14 cellular contexts compared by ENCODE assay signal in genomic region chr7:28687631-28688030, GRCh38.
DNase-seq lines count a peak whose midpoint lies in the region; ATAC-seq and TF ChIP-seq lines count a peak whose summit lies in the region.
"Had no signal": no experiment of that assay in that cellular context is flagged by ENCODE, and none has a peak within 500 bp of the region (broad histone marks: within the 10 kb centered on the region; RNA-seq: fewer than 3 reads in every experiment).

No MANE protein-coding gene starts in this region.

- no peak overlapping the region for H3K27ac ChIP-seq in muscle layer of colon (ENCODE audit: low read depth, low read length)
- peak overlapping the region; percentile 89 to 98 for H3K27ac ChIP-seq in thoracic aorta

- TF ChIP-seq CTCF in thoracic aorta (IDR thresholded peaks at IDR 0.05): no peak

- no peaks in the 10 kb centered on the region for H3K9me3 ChIP-seq in muscle layer of colon (ENCODE audit: low read length)
- H3K9me3 ChIP-seq in thoracic aorta: no peaks in the 10 kb centered on the region
- H3K9me3 ChIP-seq: upper lobe of left lung had no signal

- H3K27me3 ChIP-seq in muscle layer of colon (ENCODE audit: control insufficient read depth in 1 of 2, insufficient read depth in 2 of 2, low read length in 2 of 2) (no peaks in the 10 kb centered on the region), thoracic aorta (replicated peaks; ENCODE audit: insufficient read depth) (no peaks in the 10 kb centered on the region)
- H3K27me3 ChIP-seq: upper lobe of left lung had no signal

- ATAC-seq in thoracic aorta (ENCODE audit: insufficient number of reproducible peaks, low FRiP score, low read depth): no peak
- ATAC-seq: activated T-cell treated with anti-CD3 and anti-CD28 coated beads, Interleukin-2, amount 50 U/mL, for 72 hours; T-cell had no signal

- H3K4me1 ChIP-seq in muscle layer of colon (ENCODE audit: insufficient read depth, low read length): peaks cover 34% of the 10 kb centered on the region
- H3K4me1 ChIP-seq in thoracic aorta (ENCODE audit: control insufficient read depth in 1 of 2, low read depth in 2 of 2): peaks cover 15 to 47% of the 10 kb centered on the region in 2 donors

- DNase-seq in SKM-1 treated with dmso at 0.1 percent for 144 hours (lab: John Stamatoyannopoulos, UW; ENCODE audit: unreplicated experiment): peak; percentile 7
- no peak for DNase-seq in SKM-1 (lab: John Stamatoyannopoulos, UW; ENCODE audit: unreplicated experiment)
- peak; percentile 2 for DNase-seq in cerebellar cortex (ENCODE audit: low spot score)
- DNase-seq in thoracic aorta (ENCODE audit: low spot score): no peak
- DNase-seq in stimulated activated naive CD4-positive, alpha-beta T cell treated with Interleukin-2 at 50 U/mL for 16 hours (lab: John Stamatoyannopoulos, UW): no peak
- no peak for DNase-seq in NCI-H1048 (lab: John Stamatoyannopoulos, UW)
- DNase-seq in NCI-H69 (lab: John Stamatoyannopoulos, UW): no peak
- DNase-seq: activated CD4-positive, alpha-beta T cell treated with anti-CD3 and anti-CD28 coated beads for 48 hours; activated T-cell treated with anti-CD3 and anti-CD28 coated beads, Interleukin-2, amount 50 U/mL, for 72 hours; anterior cingulate cortex; Karpas-422; T-cell; upper lobe of left lung had no signal

- H3K36me3 ChIP-seq in muscle layer of colon (ENCODE audit: insufficient read depth, low read length) (no peaks in the 10 kb centered on the region), thoracic aorta (no peaks in the 10 kb centered on the region)
- H3K36me3 ChIP-seq: upper lobe of left lung had no signal

- H3K9ac ChIP-seq in muscle layer of colon (ENCODE audit: low read length): peak overlapping the region; percentile 46

- H3K4me3 ChIP-seq in muscle layer of colon (ENCODE audit: low read depth in 1 of 2, low read length in 2 of 2) (peak overlapping the region; percentile 3 to 42), thoracic aorta (peak overlapping the region; percentile 72)

Comparison
In these comparisons a context has a peak if more than half of its experiments do, and no peak if none do; other contexts are left out.
1. DNase-seq: peak in SKM-1 treated with dmso at 0.1 percent for 144 hours (single experiment) and cerebellar cortex (single experiment); none in SKM-1 (single experiment), thoracic aorta (single experiment), stimulated activated naive CD4-positive, alpha-beta T cell treated with Interleukin-2 at 50 U/mL for 16 hours (single experiment), NCI-H1048 (single experiment) and NCI-H69 (single experiment).